Comparison of ENCODE assay signal across 10 cellular contexts in genomic region chr4:185634066-185634652, GRCh38.
DNase-seq lines count a peak whose midpoint lies in the region; ATAC-seq and TF ChIP-seq lines count a peak whose summit lies in the region.
"Had no signal": no experiment of that assay in that cellular context is flagged by ENCODE, and none has a peak within 500 bp of the region (broad histone marks: within the 10 kb centered on the region; RNA-seq: fewer than 3 reads in every experiment).

No MANE protein-coding gene starts in this region.

- no peaks in the 10 kb centered on the region for H4K20me1 ChIP-seq in HCT116 (ENCODE audit: insufficient read depth)

- BruUV-seq in HCT116 (replicated peaks; lab: Mats Ljungman, UMichigan) = no TSS peak

- POLR2A ChIA-PET in HCT116 (lab: Charles Lee) = no interaction called here

- H3K9me3 ChIP-seq in HCT116 (ENCODE audit: control insufficient read depth in 1 of 2, insufficient read depth in 1 of 2, low read depth in 1 of 2, low read length in 2 of 2) (no peaks in the 10 kb centered on the region), left lung (peaks cover 0 to 6% of the 10 kb centered on the region in 2 donors)

- ATAC-seq in HCT116 = no peak
- no peak for ATAC-seq in left lung
- ATAC-seq in HG03135 (IDR thresholded peaks at IDR 0.05; ENCODE audit: unreplicated experiment) = no peak

- H3K27me3 ChIP-seq in HCT116 (ENCODE audit: insufficient read depth, low read length) = no peaks in the 10 kb centered on the region
- H3K27me3 ChIP-seq in left lung = peaks cover 0 to 21% of the 10 kb centered on the region in 2 donors

- H3K9me2 ChIP-seq in HCT116 (ENCODE audit: insufficient read depth) = no peaks in the 10 kb centered on the region

- intact Hi-C loops in HCT116 (cut with micrococcal nuclease) = no loop called here
- intact Hi-C loops in left lung (cut with DNase I) = no loop called here

- no peak overlapping the region for H3K4me2 ChIP-seq in HCT116 (ENCODE audit: low read length)

- TF ChIP-seq CTCF in AG10803 (conservative IDR thresholded peaks at IDR 0.05; ENCODE audit: low read length) = peak; percentile 50
- peak; percentile 16 to 78 (median 59); a peak in 4 of 6 replicates for TF ChIP-seq CTCF in HCT116 (IDR thresholded peaks at IDR 0.05 in 2 of 3, conservative IDR thresholded peaks at IDR 0.05 in 1 of 3; ENCODE audit: borderline replicate concordance in 1 of 3, insufficient read depth in 1 of 3, low read depth in 2 of 3, low read length in 2 of 3)
- peak; percentile 14; the same call in 1 of the 2 replicates for TF ChIP-seq CTCF in WI38 (IDR thresholded peaks at IDR 0.05; ENCODE audit: low read depth, low read length)
- TF ChIP-seq CTCF in left lung (IDR thresholded peaks at IDR 0.05) = peak; percentile 26 to 58

- TF ChIP-seq RAD21 in HCT116 (IDR thresholded peaks at IDR 0.05; ENCODE audit: low read depth) = peak; percentile 39

- H3K79me2 ChIP-seq in HCT116 (ENCODE audit: insufficient read depth, low read length) = no peaks in the 10 kb centered on the region

- CTCF ChIA-PET in HCT116 (lab: Charles Lee) = no interaction called here

- no peak overlapping the region for H3K9ac ChIP-seq in HCT116 (ENCODE audit: low read length)

- no peak overlapping the region for H3K4me3 ChIP-seq in AG10803 (ENCODE audit: low read length)
- no peak overlapping the region for H3K4me3 ChIP-seq in HCT116 (replicated peaks in 1 of 2; ENCODE audit: low read depth in 1 of 2, low read length in 2 of 2)
- no peak overlapping the region for H3K4me3 ChIP-seq in WI38 (ENCODE audit: low read depth, low read length)
- H3K4me3 ChIP-seq in left lung = no peak overlapping the region

- H3K27ac ChIP-seq in HCT116 (ENCODE audit: low read depth, low read length) (no peak overlapping the region), left lung (no peak overlapping the region)

- RAD21 ChIA-PET in HCT116 (lab: Charles Lee; ENCODE audit: low non-redundant PET in 1 of 2, low total read pairs in 2 of 2, uncharacterized antibody in 2 of 2, unreplicated experiment in 2 of 2) = no interaction called here

- no peaks in the 10 kb centered on the region for H3K36me3 ChIP-seq in HCT116 (ENCODE audit: control insufficient read depth in 1 of 2, insufficient read depth in 2 of 2, low read length in 2 of 2)
- H3K36me3 ChIP-seq in left lung = no peaks in the 10 kb centered on the region

- no peak for TF ChIP-seq POLR2A in HCT116 (IDR thresholded peaks at IDR 0.05; ENCODE audit: borderline replicate concordance, extremely low read depth, insufficient read depth, insufficient read length)

- DNase-seq in AG10803 (ENCODE audit: low read depth) (no peak), HCT116 (ENCODE audit: low read depth, low spot score) (peak; percentile 8), left lung (no peak), activated gamma-delta T cell (lab: John Stamatoyannopoulos, UW) (no peak), foreskin melanocyte (no peak), NK-92 (lab: John Stamatoyannopoulos, UW; ENCODE audit: unreplicated experiment) (no peak)
- DNase-seq: head of caudate nucleus, NCI-H446 had no signal

- no peak overlapping the region for H2AFZ ChIP-seq in HCT116 (ENCODE audit: low read depth, low read length, poor library complexity, severe bottlenecking)

- H3K4me1 ChIP-seq in HCT116 (ENCODE audit: control insufficient read depth in 1 of 2, insufficient read depth in 2 of 2, low read length in 2 of 2) (no peaks in the 10 kb centered on the region), left lung (no peaks in the 10 kb centered on the region)

TF ChIP-seq in HCT116, 20 proteins besides CTCF, POLR2A, EP300 and RAD21:
- TF ChIP-seq CBX3 (IDR thresholded peaks at IDR 0.05; ENCODE audit: low read depth) (peak; percentile 41; the same call in 1 of the 2 replicates), EGR1 (IDR thresholded peaks at IDR 0.05; ENCODE audit: low read depth) (no peak)
